ENCODE assay signal across 1 cellular context in genomic region chr7:100091411-100092181, GRCh38.
A peak's percentile ranks its signal among the peaks of the same experiment; 100 is the strongest.
TF ChIP-seq lines count a peak whose summit lies in the region.

No MANE protein-coding gene starts in this region.

TF ChIP-seq in HepG2, 621 proteins besides CTCF, POLR2A, EP300 and RAD21:
- TF ChIP-seq MAX (IDR thresholded peaks at IDR 0.05) (no peak), MEF2D (CRISPR knock-in tag; IDR thresholded peaks at IDR 0.05) (no peak), AGO2 (optimal IDR thresholded peaks at IDR 0.05; ENCODE audit: low read depth, low read length) (peak; percentile 92), RBM22 (optimal IDR thresholded peaks at IDR 0.05; ENCODE audit: low read length) (peak; percentile 73), SSRP1 (CRISPR knock-in tag; IDR thresholded peaks at IDR 0.05) (0 out of 2 replicates have a peak, but pooled peaks have one; percentile 45), POLR2G (IDR thresholded peaks at IDR 0.05; ENCODE audit: low read depth, low read length) (peak; percentile 73), ZNF34 (CRISPR knock-in tag; IDR thresholded peaks at IDR 0.05; ENCODE audit: borderline replicate concordance) (no peak), ZNF687 (CRISPR knock-in tag; IDR thresholded peaks at IDR 0.05) (0 out of 2 replicates have a peak, but pooled peaks have one; percentile 23), ATAD3A (CRISPR knock-in tag; IDR thresholded peaks at IDR 0.05) (no peak), MBD4 (IDR thresholded peaks at IDR 0.05; ENCODE audit: borderline replicate concordance, low read length) (0 out of 2 replicates have a peak, but pooled peaks have one; percentile 25)
